ENCODE assay signal across 23 cellular contexts in genomic region chr1:77859248-77859647, GRCh38.
"Had no signal": no experiment of that assay in that cellular context is flagged by ENCODE, and none has a peak within 500 bp of the region (broad histone marks: within the 10 kb centered on the region; RNA-seq: fewer than 3 reads in every experiment).

No MANE protein-coding gene starts in this region.

- H3K4me1 ChIP-seq: gastrocnemius medialis, neural progenitor cell, psoas muscle, spleen, transverse colon, upper lobe of right lung, uterus had no signal

- DNase-seq: dorsolateral prefrontal cortex; effector CD4-positive, alpha-beta T cell; foreskin fibroblast; gastrocnemius medialis; head of caudate nucleus; mesendoderm; midbrain; naive thymus-derived CD4-positive, alpha-beta T cell; psoas muscle; right cardiac atrium; spleen; stimulated activated CD4-positive, alpha-beta T cell treated with anti-CD3 and anti-CD28 coated beads, Interleukin-4, amount 100 ng/mL, for 4 hours; stimulated activated naive B cell treated with anti-CD40 and anti-IgM and Interleukin-4, amounts not matched to agents 10 μg/mL and 1 μg/mL and 100 μg/mL, for 72 hours; transverse colon; upper lobe of right lung; uterus had no signal

- H3K4me1 Mint-ChIP-seq: nephron, neural progenitor cell had no signal

- H3K27me3 ChIP-seq: dorsolateral prefrontal cortex, gastrocnemius medialis, neural progenitor cell, spleen, transverse colon, upper lobe of right lung, uterus had no signal

- H3K9me3 ChIP-seq: upper lobe of right lung, uterus had no signal

- H3K4me3 ChIP-seq: dorsolateral prefrontal cortex, gastrocnemius medialis, neural progenitor cell, psoas muscle, skin epidermis, spleen, thoracic aorta, transverse colon, upper lobe of right lung, uterus had no signal

- H2AFZ ChIP-seq: neural progenitor cell had no signal

- H3K9ac ChIP-seq: neural progenitor cell had no signal

- H3K36me3 ChIP-seq: gastrocnemius medialis, neural progenitor cell, thoracic aorta, uterus had no signal

- H3K27ac ChIP-seq: dorsolateral prefrontal cortex, epithelial cell of prostate, gastrocnemius medialis, neural progenitor cell, psoas muscle, skin epidermis, spleen, thoracic aorta, transverse colon, upper lobe of right lung, uterus had no signal

- H3K4me2 ChIP-seq: neural progenitor cell had no signal

- ATAC-seq: esophagus mucosa; gastrocnemius medialis; naive thymus-derived CD4-positive, alpha-beta T cell; right cardiac atrium; stimulated activated naive B cell treated with anti-CD40 and anti-IgM and Interleukin-4, amounts not matched to agents 10 μg/mL and 1 μg/mL and 100 μg/mL, for 72 hours; upper lobe of right lung had no signal

- H3K27me3 Mint-ChIP-seq: naive thymus-derived CD4-positive, alpha-beta T cell; stimulated activated naive B cell treated with anti-CD40 and anti-IgM and Interleukin-4, amounts not matched to agents 10 μg/mL and 1 μg/mL and 100 μg/mL, for 72 hours; stimulated activated naive CD8-positive, alpha-beta T cell treated with anti-CD3 and anti-CD28 coated beads, Interleukin-15, Interleukin-2, amounts not matched to agents 100 ng/mL and 50 ng/mL, for 24 hours had no signal

- H3K27ac Mint-ChIP-seq: nephron; neural progenitor cell; stimulated activated naive B cell treated with anti-CD40 and anti-IgM and Interleukin-4, amounts not matched to agents 10 μg/mL and 1 μg/mL and 100 μg/mL, for 72 hours; stimulated activated naive CD8-positive, alpha-beta T cell treated with anti-CD3 and anti-CD28 coated beads, Interleukin-15, Interleukin-2, amounts not matched to agents 100 ng/mL and 50 ng/mL, for 24 hours had no signal

- H3K4me3 Mint-ChIP-seq: naive thymus-derived CD4-positive, alpha-beta T cell; nephron; neural progenitor cell; stimulated activated naive B cell treated with anti-CD40 and anti-IgM and Interleukin-4, amounts not matched to agents 10 μg/mL and 1 μg/mL and 100 μg/mL, for 72 hours; stimulated activated naive CD8-positive, alpha-beta T cell treated with anti-CD3 and anti-CD28 coated beads, Interleukin-15, Interleukin-2, amounts not matched to agents 100 ng/mL and 50 ng/mL, for 24 hours had no signal
